ENCODE assay signal across 29 cellular contexts in the genomic region with DNA sequence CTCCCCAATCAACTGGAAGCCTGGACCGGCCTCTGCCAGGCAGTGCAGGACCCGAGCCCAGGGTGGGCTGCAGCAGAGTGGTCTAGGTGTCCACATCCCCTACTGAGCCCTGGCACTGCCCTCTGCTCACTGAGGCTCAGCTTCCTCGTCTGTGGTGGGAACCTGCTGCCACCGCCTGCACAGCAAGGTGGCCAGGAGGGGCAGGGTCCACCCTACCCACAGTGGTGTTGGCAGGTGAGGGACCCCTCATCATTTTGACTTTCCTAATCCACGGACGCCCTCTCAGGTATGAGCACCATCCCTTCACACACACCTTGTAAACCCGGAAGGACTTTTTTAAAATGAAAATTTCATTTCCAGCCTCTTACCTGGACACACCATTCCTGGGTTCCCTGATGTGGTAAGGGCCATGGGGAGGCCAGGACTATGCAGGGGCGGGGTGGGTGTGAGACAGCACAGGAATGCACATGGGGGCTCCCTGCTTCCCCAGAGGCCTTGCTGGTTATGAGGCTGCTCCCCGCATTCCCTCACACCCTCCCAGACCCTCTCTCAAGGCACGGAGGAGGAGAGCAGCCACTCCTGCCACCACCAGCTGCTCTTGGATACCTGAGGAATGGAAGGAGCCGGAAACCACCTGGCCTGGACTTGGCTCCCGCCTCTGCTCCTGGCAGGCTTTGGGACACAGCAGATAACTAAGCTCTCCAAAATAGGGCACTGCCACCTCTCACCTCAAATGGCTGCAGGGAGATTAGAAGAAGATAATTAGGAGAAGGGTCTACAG.
DNase-seq lines count a peak whose midpoint lies in the region; ATAC-seq, FAIRE-seq and TF ChIP-seq lines count a peak whose summit lies in the region.
"Had no signal": no experiment of that assay in that cellular context is flagged by ENCODE, and none has a peak within 500 bp of the region (broad histone marks: within the 10 kb centered on the region; RNA-seq: fewer than 3 reads in every experiment).

No MANE protein-coding gene starts in this region.

- H3F3A ChIP-seq in GM23338 (replicated peaks; ENCODE audit: low read depth): no peaks in the 10 kb centered on the region

- TF ChIP-seq RAD21 in HepG2 (CRISPR knock-in tag; IDR thresholded peaks at IDR 0.05): no peak

- no peaks in the 10 kb centered on the region for H3K4me1 ChIP-seq in GM23338 (ENCODE audit: insufficient read depth)
- H3K4me1 ChIP-seq in foreskin keratinocyte: peaks cover 18% of the 10 kb centered on the region
- peaks cover 0 to 63% (median 52%) of the 10 kb centered on the region in 4 donors for H3K4me1 ChIP-seq in sigmoid colon
- H3K4me1 ChIP-seq in HepG2 (ENCODE audit: insufficient read depth, low read length): peaks cover 58% of the 10 kb centered on the region
- H3K4me1 ChIP-seq: prostate gland, upper lobe of left lung had no signal

- H3K27ac ChIP-seq in GM23338 (ENCODE audit: low read depth) (no peak overlapping the region), foreskin keratinocyte (peak overlapping the region; percentile 69), sigmoid colon (peak overlapping the region in 3 of 4 donors; percentile 19 to 69 (median 45)), HepG2 (ENCODE audit: extremely low read length, insufficient read depth, low read length) (no peak overlapping the region)
- H3K27ac ChIP-seq: prostate gland, right lobe of liver, upper lobe of left lung had no signal

- ATAC-seq in GM23338 (peak; percentile 17; the same call in 1 of the 3 replicates), foreskin keratinocyte (peak; percentile 5), GM21390 (IDR thresholded peaks at IDR 0.05; ENCODE audit: unreplicated experiment) (no peak), HepG2 (no peak), GM21360 (IDR thresholded peaks at IDR 0.05; ENCODE audit: unreplicated experiment) (no peak)
- ATAC-seq: naive thymus-derived CD8-positive, alpha-beta T cell had no signal

- H3K36me3 Mint-ChIP-seq in GM23338 (ENCODE audit: low read depth) (peaks cover 6% of the 10 kb centered on the region), MCF 10A (ENCODE audit: insufficient read depth, unreplicated experiment) (no peaks in the 10 kb centered on the region)
- H3K36me3 Mint-ChIP-seq: naive thymus-derived CD8-positive, alpha-beta T cell had no signal

- no peak for TF ChIP-seq EP300 in sigmoid colon (IDR thresholded peaks at IDR 0.05)
- TF ChIP-seq EP300 in HepG2 (IDR thresholded peaks at IDR 0.05; ENCODE audit: low read depth in 2 of 2, low read length in 2 of 2): no peak
- no peak for TF ChIP-seq EP300 in HepG2 (CRISPR knock-in tag; IDR thresholded peaks at IDR 0.05; ENCODE audit: borderline replicate concordance)

- H3K4me3 Mint-ChIP-seq in GM23338 (no peak overlapping the region), MCF 10A (ENCODE audit: unreplicated experiment) (no peak overlapping the region)
- H3K4me3 Mint-ChIP-seq: activated CD8-positive, alpha-beta T cell treated with anti-CD3 and anti-CD28 coated beads for 36 hours; CD4-positive, alpha-beta T cell had no signal

- H3K79me2 ChIP-seq in GM23338 (replicated peaks; ENCODE audit: insufficient read depth) (no peaks in the 10 kb centered on the region), HepG2 (ENCODE audit: insufficient read depth, low read length) (no peaks in the 10 kb centered on the region)

- TF ChIP-seq CTCF in GM23338 (conservative IDR thresholded peaks at IDR 0.05; ENCODE audit: low read depth in 2 of 2) (no peak), MCF 10A (IDR thresholded peaks at IDR 0.05; ENCODE audit: unreplicated experiment) (no peak), foreskin keratinocyte (conservative IDR thresholded peaks at IDR 0.05) (no peak), sigmoid colon (IDR thresholded peaks at IDR 0.05) (no peak), HepG2 (CRISPR knock-in tag; IDR thresholded peaks at IDR 0.05) (no peak)

- no peaks in the 10 kb centered on the region for H3K9me3 ChIP-seq in sigmoid colon
- H3K9me3 ChIP-seq in HepG2 (ENCODE audit: low read length): no peaks in the 10 kb centered on the region
- H3K9me3 ChIP-seq: prostate gland, right lobe of liver, upper lobe of left lung had no signal

- H3K27me3 Mint-ChIP-seq in GM23338 (ENCODE audit: insufficient read depth, low read depth, poor library complexity) (peaks cover 6% of the 10 kb centered on the region), MCF 10A (ENCODE audit: insufficient read depth, unreplicated experiment) (no peaks in the 10 kb centered on the region)

- TF ChIP-seq POLR2A in sigmoid colon (IDR thresholded peaks at IDR 0.05) (no peak), HepG2 (IDR thresholded peaks at IDR 0.05; ENCODE audit: insufficient read depth in 1 of 2, low read depth in 2 of 2, low read length in 2 of 2) (no peak)

- WGBS in sigmoid colon, 2 donors: 82 to 89% methylated on average over 12 of the region's 12 CpGs
- WGBS in HepG2 (ENCODE audit: low lambda C conversion rate): 91% methylated on average over 7 of the region's 12 CpGs

- H3K9ac ChIP-seq in HepG2 (ENCODE audit: insufficient read depth, low read depth, low read length): no peak overlapping the region

- H2AFZ ChIP-seq in GM23338 (0 out of 2 replicates have a peak overlapping the region, but pooled peaks have one; percentile 28), HepG2 (ENCODE audit: low read length) (no peak overlapping the region)

- DNase-seq in GM23338 (ENCODE audit: low spot score) (no peak), MCF 10A (ENCODE audit: unreplicated experiment) (no peak), foreskin keratinocyte (no peak), sigmoid colon (peak; percentile 54), HepG2 (ENCODE audit: low spot score) (no peak), DMS114 treated with DMSO at 0.1 percent for 48 hours (lab: John Stamatoyannopoulos, UW; ENCODE audit: unreplicated experiment) (no peak)
- DNase-seq: activated naive CD4-positive, alpha-beta T cell treated with anti-CD3 and anti-CD28 coated beads, Interleukin-2, amount 50 U/mL, for 16 hours; amniotic stem cell; CD4-positive, alpha-beta T cell; KBM-7; NCI-H1417; NCI-H2081; NCI-H2227 treated with DMSO at 0.1 percent for 48 hours; NCI-H69; nucleus accumbens; right lobe of liver; stimulated activated CD4-positive, alpha-beta T cell treated with anti-CD3 and anti-CD28 coated beads, Interleukin-12 subunit alpha, Interleukin-12 subunit beta, amount 100 ng/mL, for 4 hours; stimulated activated CD4-positive, alpha-beta T cell treated with anti-CD3 and anti-CD28 coated beads, Interleukin-4, amount 100 ng/mL, for 24 hours; T-helper 9 cell had no signal

- peaks cover 6% of the 10 kb centered on the region; the same call in 1 of the 3 replicates for H3K9me3 Mint-ChIP-seq in GM23338
- H3K9me3 Mint-ChIP-seq in MCF 10A (ENCODE audit: unreplicated experiment): no peaks in the 10 kb centered on the region
- H3K9me3 Mint-ChIP-seq: activated CD8-positive, alpha-beta T cell treated with anti-CD3 and anti-CD28 coated beads for 36 hours; activated T-helper 2 cell treated with anti-CD3 and anti-CD28 coated beads, Interferon-gamma antibody, Interleukin-2, Interleukin-4, amounts not matched to agents 10 μg/mL and 5 μg/mL and 100 μg/mL, durations not matched to agents 14 hours and 24 hours and 36 hours; CD4-positive, alpha-beta T cell had no signal

- intact Hi-C loops in MCF 10A (cut with micrococcal nuclease) (no loop called here), sigmoid colon (cut with DNase I) (no loop called here), HepG2 (cut with micrococcal nuclease; ENCODE audit: unreplicated experiment) (no loop called here)

- no peaks in the 10 kb centered on the region for H4K20me1 ChIP-seq in GM23338 (replicated peaks; ENCODE audit: insufficient read depth)
- no peaks in the 10 kb centered on the region for H4K20me1 ChIP-seq in HepG2 (ENCODE audit: insufficient read depth, low read length)

- no peaks in the 10 kb centered on the region for H3K9me2 ChIP-seq in GM23338 (ENCODE audit: insufficient read depth)

- H3K27ac Mint-ChIP-seq in GM23338 (no peak overlapping the region), MCF 10A (ENCODE audit: low read depth, unreplicated experiment) (peak overlapping the region; percentile 83)
- H3K27ac Mint-ChIP-seq: activated CD8-positive, alpha-beta T cell treated with anti-CD3 and anti-CD28 coated beads for 36 hours; activated T-helper 2 cell treated with anti-CD3 and anti-CD28 coated beads, Interferon-gamma antibody, Interleukin-2, Interleukin-4, amounts not matched to agents 10 μg/mL and 5 μg/mL and 100 μg/mL, durations not matched to agents 14 hours and 24 hours and 36 hours; CD4-positive, alpha-beta T cell; naive thymus-derived CD8-positive, alpha-beta T cell had no signal

- H3K4me1 Mint-ChIP-seq in GM23338: peaks cover 15% of the 10 kb centered on the region
- peaks cover 28% of the 10 kb centered on the region for H3K4me1 Mint-ChIP-seq in MCF 10A (ENCODE audit: insufficient read depth, unreplicated experiment)

- BruUV-seq in MCF 10A (replicated peaks; lab: Mats Ljungman, UMichigan) (no TSS peak), HepG2 (replicated peaks; lab: Mats Ljungman, UMichigan) (no TSS peak)

- no peak overlapping the region for H3K4me3 ChIP-seq in GM23338
- H3K4me3 ChIP-seq in sigmoid colon: no peak overlapping the region
- H3K4me3 ChIP-seq in HepG2 (replicated peaks in 1 of 3; ENCODE audit: insufficient read depth in 1 of 3, low read depth in 2 of 3, low read length in 3 of 3): no peak overlapping the region
- H3K4me3 ChIP-seq: prostate gland, right lobe of liver, upper lobe of left lung had no signal

- POLR2A ChIA-PET in MCF 10A (lab: Yijun Ruan, JAX) (interaction anchor here (0.8 to 1.5 kb wide), 2 partner anchors 43 to 208 kb away, joined by 3 read pairs; no protein-coding TSS in a partner anchor), HepG2 (lab: Yijun Ruan, JAX) (no interaction called here)

- H3K36me3 ChIP-seq in GM23338 (ENCODE audit: insufficient read depth) (no peaks in the 10 kb centered on the region), sigmoid colon (no peaks in the 10 kb centered on the region), HepG2 (replicated peaks in 1 of 2; ENCODE audit: control insufficient read depth in 1 of 2, insufficient read depth in 2 of 2, low read length in 2 of 2) (no peaks in the 10 kb centered on the region)
- H3K36me3 ChIP-seq: prostate gland, right lobe of liver, upper lobe of left lung had no signal

- no peak for FAIRE-seq in HepG2 (lab: Jason Lieb, UNC)
- FAIRE-seq: GM19239, H54, HTR-8/SVneo had no signal

- in situ Hi-C loops in HepG2 (cut with HindIII; ENCODE audit: extremely low pct_ligation_motif_present, low pct_unique_long_range_greater_than_20kb): no loop called here

- H3K4me2 ChIP-seq in GM23338: no peak overlapping the region
- H3K4me2 ChIP-seq in HepG2 (ENCODE audit: low read depth, low read length): no peak overlapping the region

- H3K27me3 ChIP-seq in GM23338 (ENCODE audit: insufficient read depth): no peaks in the 10 kb centered on the region
- H3K27me3 ChIP-seq in foreskin keratinocyte: no peaks in the 10 kb centered on the region
- no peaks in the 10 kb centered on the region for H3K27me3 ChIP-seq in sigmoid colon
- H3K27me3 ChIP-seq in HepG2 (ENCODE audit: control insufficient read depth in 1 of 2, insufficient read depth in 2 of 2, low read length in 2 of 2): no peaks in the 10 kb centered on the region
- H3K27me3 ChIP-seq: right lobe of liver, upper lobe of left lung had no signal

- CTCF ChIA-PET in MCF 10A (lab: Yijun Ruan, JAX) (interaction anchor here (0.7 kb wide), 1 partner anchor 78 kb away, joined by 3 read pairs; no protein-coding TSS in a partner anchor), HepG2 (lab: Yijun Ruan, JAX; ENCODE audit: low intra/inter-chr PET ratio, low total read pairs) (no interaction called here)

Comparison
In these comparisons a context has a peak if more than half of its experiments do, and no peak if none do; other contexts are left out.
1. ATAC-seq: peak in GM23338 (single experiment) and foreskin keratinocyte (single experiment); none in GM21390 (single experiment), HepG2 (single experiment) and GM21360 (single experiment).
2. H3K27ac ChIP-seq: peak in foreskin keratinocyte (single experiment) and sigmoid colon (3 of 4); none in GM23338 (single experiment) and HepG2 (single experiment).